In the genomic region with DNA sequence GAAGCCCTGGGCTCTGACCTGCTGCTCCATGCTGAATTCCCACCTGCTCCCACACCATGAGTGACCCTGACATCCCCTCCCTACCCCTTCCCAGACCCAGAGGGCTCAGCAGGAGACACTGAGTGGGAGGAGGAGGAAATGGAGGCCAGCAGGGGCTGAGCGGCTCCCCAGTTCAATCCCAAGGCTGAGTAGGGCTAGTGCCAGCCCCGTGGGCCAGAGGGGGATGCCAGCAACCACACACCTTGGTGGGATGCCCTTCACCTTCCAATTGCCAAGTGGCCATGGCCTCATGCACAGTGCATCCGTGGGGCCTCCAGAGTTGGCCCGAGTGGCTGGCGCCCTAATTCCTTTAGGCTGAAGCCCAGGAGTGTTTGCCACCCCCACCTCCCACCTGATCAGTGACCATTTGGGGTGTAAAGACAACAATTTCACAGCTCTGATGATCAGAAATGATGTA, we compare ENCODE assay signal across 1 cellular context.
TF ChIP-seq lines count a peak whose summit lies in the region.

No MANE protein-coding gene starts in this region.

TF ChIP-seq in A549, 52 proteins besides CTCF, POLR2A, EP300 and RAD21 (continued from another document):
- TF ChIP-seq ZSCAN20 (CRISPR knock-in tag; IDR thresholded peaks at IDR 0.05), result no peak
TF ChIP-seq in A549: peak in this region for 0.
